ENCODE assay signal across 2 cellular contexts in genomic region chr7:29924684-29925083, GRCh38.
TF ChIP-seq lines count a peak whose summit lies in the region.

No MANE protein-coding gene starts in this region.

TF ChIP-seq in GM12878, 131 proteins besides CTCF, POLR2A, EP300 and RAD21:
- TF ChIP-seq USF1 (IDR thresholded peaks at IDR 0.05; ENCODE audit: borderline replicate concordance, extremely low read length, insufficient read depth, low read depth, low read length) (no peak), RAD51 (IDR thresholded peaks at IDR 0.05) (peak; percentile 67)

TF ChIP-seq in HEK293T, 16 proteins besides CTCF, POLR2A, EP300 and RAD21 (continued from another document):
- TF ChIP-seq FOXM1 (IDR thresholded peaks at IDR 0.05; ENCODE audit: borderline replicate concordance) (no peak), BHLHE40 (IDR thresholded peaks at IDR 0.05; ENCODE audit: borderline replicate concordance) (no peak), HDGF (IDR thresholded peaks at IDR 0.05; ENCODE audit: borderline replicate concordance) (no peak), SP1 (IDR thresholded peaks at IDR 0.05) (no peak), ZNF384 (IDR thresholded peaks at IDR 0.05) (no peak), FOXK2 (IDR thresholded peaks at IDR 0.05) (no peak), ARNT (IDR thresholded peaks at IDR 0.05) (no peak), SUZ12 (IDR thresholded peaks at IDR 0.05) (no peak), FOXA1 (IDR thresholded peaks at IDR 0.05) (no peak), NFRKB (IDR thresholded peaks at IDR 0.05) (no peak), CTBP1 (IDR thresholded peaks at IDR 0.05; ENCODE audit: borderline replicate concordance) (no peak)
- TF ChIP-seq, protein P1, sequence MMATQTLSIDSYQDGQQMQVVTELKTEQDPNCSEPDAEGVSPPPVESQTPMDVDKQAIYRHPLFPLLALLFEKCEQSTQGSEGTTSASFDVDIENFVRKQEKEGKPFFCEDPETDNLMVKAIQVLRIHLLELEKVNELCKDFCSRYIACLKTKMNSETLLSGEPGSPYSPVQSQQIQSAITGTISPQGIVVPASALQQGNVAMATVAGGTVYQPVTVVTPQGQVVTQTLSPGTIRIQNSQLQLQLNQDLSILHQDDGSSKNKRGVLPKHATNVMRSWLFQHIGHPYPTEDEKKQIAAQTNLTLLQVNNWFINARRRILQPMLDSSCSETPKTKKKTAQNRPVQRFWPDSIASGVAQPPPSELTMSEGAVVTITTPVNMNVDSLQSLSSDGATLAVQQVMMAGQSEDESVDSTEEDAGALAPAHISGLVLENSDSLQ (IDR thresholded peaks at IDR 0.05) = no peak
